In the genomic region with DNA sequence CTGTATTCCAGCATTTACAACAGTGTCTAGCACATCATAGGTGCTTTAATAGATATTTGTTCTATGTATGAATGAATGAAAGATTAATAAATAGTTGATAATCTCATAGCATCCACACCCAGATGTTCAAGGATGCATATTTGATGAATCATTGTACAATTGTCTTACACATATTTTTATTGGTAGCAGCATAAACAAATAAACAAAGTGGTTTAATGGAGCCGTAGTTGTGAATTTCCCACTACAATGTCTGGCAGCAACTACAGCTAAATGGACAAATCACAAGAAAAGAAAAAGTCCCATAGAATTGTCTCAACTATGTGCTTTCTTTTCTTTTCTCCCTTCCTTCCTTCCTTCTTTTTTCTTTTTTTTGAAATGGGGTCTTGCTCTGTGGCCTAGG, we compare ENCODE assay signal across 24 cellular contexts.
"Had no signal": no experiment of that assay in that cellular context is flagged by ENCODE, and none has a peak within 500 bp of the region (broad histone marks: within the 10 kb centered on the region; RNA-seq: fewer than 3 reads in every experiment).

No MANE protein-coding gene starts in this region.

- H3K4me3 ChIP-seq: ascending aorta, cardiac muscle cell, colonic mucosa, heart right ventricle, lower lobe of right lung, mucosa of descending colon, right atrium auricular region, spleen, testis had no signal

- H3K36me3 ChIP-seq: colonic mucosa had no signal

- ATAC-seq: foreskin keratinocyte; heart right ventricle; left lobe of liver; lower lobe of right lung; mucosa of descending colon; natural killer cell treated with Interleukin-12 subunit alpha and Interleukin-12 subunit beta and Interleukin-15 and Interleukin-18, amount 100 ng/mL, for 72 hours had no signal

- H3K27me3 ChIP-seq: ascending aorta, cardiac muscle cell, colonic mucosa, foreskin keratinocyte, heart right ventricle, right atrium auricular region, testis had no signal

- DNase-seq: activated CD4-positive, alpha-beta T cell treated with anti-CD3 and anti-CD28 coated beads for 4 hours; activated CD4-positive, alpha-beta T cell treated with anti-CD3 and anti-CD28 coated beads, Interleukin-2, amount 50 U/mL, for 4 hours; activated effector memory CD4-positive, alpha-beta T cell treated with Interleukin-2 at 50 U/mL for 16 hours; activated naive CD4-positive, alpha-beta T cell treated with Interleukin-2 at 50 U/mL for 16 hours; activated naive CD8-positive, alpha-beta T cell treated with anti-CD3 and anti-CD28 coated beads for 36 hours; cerebellar nuclear complex; colonic mucosa; effector CD8-positive, alpha-beta T cell; heart right ventricle; kidney glomerular epithelial cell; lower lobe of right lung; mucosa of descending colon; spleen; stimulated activated CD4-positive, alpha-beta T cell treated with anti-CD3 and anti-CD28 coated beads, Interleukin-2, amount 100 ng/mL, for 48 hours; stimulated activated naive CD4-positive, alpha-beta T cell treated with Interleukin-2 at 50 U/mL for 16 hours; testis; trophoblast cell had no signal

- H3K4me1 ChIP-seq: colonic mucosa, foreskin keratinocyte, lower lobe of right lung had no signal

- H3K27ac ChIP-seq: ascending aorta, cardiac muscle cell, colonic mucosa, foreskin keratinocyte, lower lobe of right lung, right atrium auricular region, spleen, testis, VCaP had no signal
